In genomic region chr19:53157601-53158000, GRCh38 we compare ENCODE assay signal across 1 cellular context.
TF ChIP-seq lines count a peak whose summit lies in the region.

No MANE protein-coding gene starts in this region.

TF ChIP-seq in endothelial cell of umbilical vein, 7 proteins besides CTCF, POLR2A, EP300 and RAD21 (continued from another document):
- TF ChIP-seq JUN (IDR thresholded peaks at IDR 0.05; ENCODE audit: borderline replicate concordance, insufficient read depth, insufficient read length, low read depth) (no peak), EZH2 (IDR thresholded peaks at IDR 0.05; ENCODE audit: borderline replicate concordance, low read depth, low read length, severe bottlenecking) (no peak), GATA2 (IDR thresholded peaks at IDR 0.05; ENCODE audit: insufficient read depth, insufficient read length, low read depth, low read length) (no peak), FOS (IDR thresholded peaks at IDR 0.05; ENCODE audit: borderline replicate concordance, insufficient read depth, low read length) (no peak), MYC (IDR thresholded peaks at IDR 0.05; ENCODE audit: low read depth, low read length) (no peak), MAX (IDR thresholded peaks at IDR 0.05; ENCODE audit: insufficient read depth, insufficient read length) (no peak)
